Comparison of ENCODE assay signal across 25 cellular contexts in the genomic region with DNA sequence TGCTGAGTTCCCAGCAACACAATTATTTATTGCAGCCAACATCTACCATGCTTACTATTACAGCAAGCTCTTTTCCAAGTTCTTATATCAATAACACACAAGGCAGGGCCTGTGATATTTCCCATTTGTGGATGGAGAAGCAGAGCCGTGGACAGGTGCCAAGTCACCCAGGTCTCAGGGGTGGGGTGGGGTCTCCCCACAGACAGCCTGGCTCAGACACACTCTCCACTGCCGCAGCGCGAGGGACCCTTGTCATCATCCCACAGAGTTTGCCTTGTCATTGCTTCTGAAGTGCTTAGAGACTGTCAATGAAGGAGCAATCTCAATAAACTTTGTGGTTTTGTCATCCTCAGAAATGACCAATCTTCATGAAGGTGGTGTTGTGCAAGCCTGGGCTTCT.
DNase-seq lines count a peak whose midpoint lies in the region; ATAC-seq, FAIRE-seq and TF ChIP-seq lines count a peak whose summit lies in the region.
"Had no signal": no experiment of that assay in that cellular context is flagged by ENCODE, and none has a peak within 500 bp of the region (broad histone marks: within the 10 kb centered on the region; RNA-seq: fewer than 3 reads in every experiment).

No MANE protein-coding gene starts in this region.

- H3F3A ChIP-seq in GM23338 (replicated peaks; ENCODE audit: low read depth) = no peaks in the 10 kb centered on the region

- H3K4me1 Mint-ChIP-seq in GM23338 = peaks cover 53% of the 10 kb centered on the region
- H3K4me1 Mint-ChIP-seq: CD8-positive, alpha-beta memory T cell had no signal

- FAIRE-seq in HTR-8/SVneo (lab: Jason Lieb, UNC) = no peak
- FAIRE-seq: H1, HepG2 had no signal

- H3K4me1 ChIP-seq in GM23338 (ENCODE audit: insufficient read depth) = peaks cover 36% of the 10 kb centered on the region
- H3K4me1 ChIP-seq in ascending aorta = peaks cover 13 to 69% of the 10 kb centered on the region in 2 donors
- H3K4me1 ChIP-seq in prostate gland (replicated peaks) = no peaks in the 10 kb centered on the region
- H3K4me1 ChIP-seq in vagina = peaks cover 18% of the 10 kb centered on the region

- H3K27ac Mint-ChIP-seq in GM23338 = peak overlapping the region; percentile 37
- H3K27ac Mint-ChIP-seq: B cell; CD8-positive, alpha-beta memory T cell; HFFc6 had no signal

- H3K27me3 Mint-ChIP-seq in GM23338 (ENCODE audit: insufficient read depth, low read depth, poor library complexity) = peaks cover 5% of the 10 kb centered on the region

- no peaks in the 10 kb centered on the region for H3K79me2 ChIP-seq in GM23338 (replicated peaks; ENCODE audit: insufficient read depth)

- DNase-seq in AML-193 (lab: John Stamatoyannopoulos, UW) (peak; percentile 42 to 51), GM23338 (ENCODE audit: low spot score) (no peak), ascending aorta (ENCODE audit: low spot score in 2 of 2) (no peak), prostate gland (ENCODE audit: low spot score) (no peak), NCI-H526 treated with DMSO at 0.1 percent for 48 hours (lab: John Stamatoyannopoulos, UW) (no peak), HTR-8/SVneo (ENCODE audit: insufficient read length, low spot score) (no peak), vagina (ENCODE audit: extremely low spot score in 2 of 2) (no peak), T-helper 9 cell (no peak)
- DNase-seq: ACHN; CD8-positive, alpha-beta memory T cell; DND-41; GDM1; HFFc6; MM.1S; NCI-H1436; NCI-H2081 treated with DMSO at 0.1 percent for 48 hours; NCI-H2227 treated with DMSO at 0.1 percent for 48 hours; NCI-H69; SK-N-SH had no signal

- no peaks in the 10 kb centered on the region for H4K20me1 ChIP-seq in GM23338 (replicated peaks; ENCODE audit: insufficient read depth)

- 84% methylated on average over 4 of the region's 4 CpGs for WGBS in prostate gland

- no peaks in the 10 kb centered on the region for H3K9me3 ChIP-seq in ascending aorta
- H3K9me3 ChIP-seq in prostate gland = no peaks in the 10 kb centered on the region
- H3K9me3 ChIP-seq in vagina = no peaks in the 10 kb centered on the region
- H3K9me3 ChIP-seq: SK-N-SH had no signal

- H3K27me3 ChIP-seq in GM23338 (ENCODE audit: insufficient read depth) = no peaks in the 10 kb centered on the region
- no peaks in the 10 kb centered on the region for H3K27me3 ChIP-seq in ascending aorta
- H3K27me3 ChIP-seq in prostate gland (replicated peaks; ENCODE audit: insufficient read depth) = no peaks in the 10 kb centered on the region
- no peaks in the 10 kb centered on the region for H3K27me3 ChIP-seq in vagina

- ATAC-seq in GM23338 = no peak
- ATAC-seq: HepG2, Panc1, Right ventricle myocardium inferior had no signal

- H3K36me3 ChIP-seq in GM23338 (ENCODE audit: insufficient read depth) (no peaks in the 10 kb centered on the region), ascending aorta (no peaks in the 10 kb centered on the region), prostate gland (no peaks in the 10 kb centered on the region), vagina (no peaks in the 10 kb centered on the region)

- no peak overlapping the region for H3K27ac ChIP-seq in GM23338 (ENCODE audit: low read depth)
- H3K27ac ChIP-seq in ascending aorta = peak overlapping the region; percentile 81 to 90
- peak overlapping the region; percentile 45 to 62 for H3K27ac ChIP-seq in prostate gland
- no peak overlapping the region for H3K27ac ChIP-seq in vagina
- H3K27ac ChIP-seq: KMS-11 had no signal

- no peak overlapping the region for H3K4me3 ChIP-seq in GM23338
- no peak overlapping the region for H3K4me3 ChIP-seq in ascending aorta
- no peak overlapping the region for H3K4me3 ChIP-seq in prostate gland
- no peak overlapping the region for H3K4me3 ChIP-seq in vagina

- no peak overlapping the region for H3K4me2 ChIP-seq in GM23338
- H3K4me2 ChIP-seq: KMS-11, SK-N-SH had no signal

- TF ChIP-seq CTCF in GM23338 (conservative IDR thresholded peaks at IDR 0.05; ENCODE audit: low read depth in 2 of 2) = no peak
- no peak for TF ChIP-seq CTCF in ascending aorta (IDR thresholded peaks at IDR 0.05)
- no peak for TF ChIP-seq CTCF in prostate gland (IDR thresholded peaks at IDR 0.05)
- TF ChIP-seq CTCF in vagina (IDR thresholded peaks at IDR 0.05) = no peak

- no peak for TF ChIP-seq POLR2A in prostate gland (IDR thresholded peaks at IDR 0.05)
- no peak for TF ChIP-seq POLR2A in vagina (IDR thresholded peaks at IDR 0.05)

- intact Hi-C loops in ascending aorta (cut with DNase I) (loop anchor here (5.0 kb wide), 2 partner anchors 34 to 291 kb away; no protein-coding TSS in a partner anchor), prostate gland (cut with DNase I) (loop anchor here (5.0 kb wide), 2 partner anchors 41 to 84 kb away; no protein-coding TSS in a partner anchor), vagina (cut with DNase I) (no loop called here)

- no peak overlapping the region for H2AFZ ChIP-seq in GM23338

- peaks cover 29% of the 10 kb centered on the region for H3K36me3 Mint-ChIP-seq in GM23338 (ENCODE audit: low read depth)
- H3K36me3 Mint-ChIP-seq: CD8-positive, alpha-beta memory T cell had no signal

- no peaks in the 10 kb centered on the region for H3K9me2 ChIP-seq in GM23338 (ENCODE audit: insufficient read depth)
- H3K9me2 ChIP-seq: SK-N-SH had no signal

- no peak overlapping the region for H3K4me3 Mint-ChIP-seq in GM23338
- H3K4me3 Mint-ChIP-seq: B cell; CD8-positive, alpha-beta memory T cell; HFFc6 had no signal

- 0 out of 3 replicates have a peak, but pooled peaks cover 3% of the 10 kb centered on the region for H3K9me3 Mint-ChIP-seq in GM23338
- H3K9me3 Mint-ChIP-seq: HFFc6 had no signal

TF ChIP-seq in GM23338, 12 proteins besides CTCF, POLR2A, EP300 and RAD21 (continues in another document):
- TF ChIP-seq EZH2 (IDR thresholded peaks at IDR 0.05; ENCODE audit: low read depth, unreplicated experiment) = no peak
- TF ChIP-seq ZNF114 (CRISPR knock-in tag; IDR thresholded peaks at IDR 0.05) = no peak
- TF ChIP-seq JUNB (IDR thresholded peaks at IDR 0.05; ENCODE audit: unreplicated experiment) = no peak
- no peak for TF ChIP-seq CREB1 (CRISPR knock-in tag; IDR thresholded peaks at IDR 0.05; ENCODE audit: low read depth)
- TF ChIP-seq NANOG (IDR thresholded peaks at IDR 0.05; ENCODE audit: borderline replicate concordance) = no peak
- TF ChIP-seq POLR2AphosphoS5 (IDR thresholded peaks at IDR 0.05; ENCODE audit: low read depth) = no peak
- no peak for TF ChIP-seq STAT1 (IDR thresholded peaks at IDR 0.05; ENCODE audit: unreplicated experiment)
- TF ChIP-seq, protein P1, sequence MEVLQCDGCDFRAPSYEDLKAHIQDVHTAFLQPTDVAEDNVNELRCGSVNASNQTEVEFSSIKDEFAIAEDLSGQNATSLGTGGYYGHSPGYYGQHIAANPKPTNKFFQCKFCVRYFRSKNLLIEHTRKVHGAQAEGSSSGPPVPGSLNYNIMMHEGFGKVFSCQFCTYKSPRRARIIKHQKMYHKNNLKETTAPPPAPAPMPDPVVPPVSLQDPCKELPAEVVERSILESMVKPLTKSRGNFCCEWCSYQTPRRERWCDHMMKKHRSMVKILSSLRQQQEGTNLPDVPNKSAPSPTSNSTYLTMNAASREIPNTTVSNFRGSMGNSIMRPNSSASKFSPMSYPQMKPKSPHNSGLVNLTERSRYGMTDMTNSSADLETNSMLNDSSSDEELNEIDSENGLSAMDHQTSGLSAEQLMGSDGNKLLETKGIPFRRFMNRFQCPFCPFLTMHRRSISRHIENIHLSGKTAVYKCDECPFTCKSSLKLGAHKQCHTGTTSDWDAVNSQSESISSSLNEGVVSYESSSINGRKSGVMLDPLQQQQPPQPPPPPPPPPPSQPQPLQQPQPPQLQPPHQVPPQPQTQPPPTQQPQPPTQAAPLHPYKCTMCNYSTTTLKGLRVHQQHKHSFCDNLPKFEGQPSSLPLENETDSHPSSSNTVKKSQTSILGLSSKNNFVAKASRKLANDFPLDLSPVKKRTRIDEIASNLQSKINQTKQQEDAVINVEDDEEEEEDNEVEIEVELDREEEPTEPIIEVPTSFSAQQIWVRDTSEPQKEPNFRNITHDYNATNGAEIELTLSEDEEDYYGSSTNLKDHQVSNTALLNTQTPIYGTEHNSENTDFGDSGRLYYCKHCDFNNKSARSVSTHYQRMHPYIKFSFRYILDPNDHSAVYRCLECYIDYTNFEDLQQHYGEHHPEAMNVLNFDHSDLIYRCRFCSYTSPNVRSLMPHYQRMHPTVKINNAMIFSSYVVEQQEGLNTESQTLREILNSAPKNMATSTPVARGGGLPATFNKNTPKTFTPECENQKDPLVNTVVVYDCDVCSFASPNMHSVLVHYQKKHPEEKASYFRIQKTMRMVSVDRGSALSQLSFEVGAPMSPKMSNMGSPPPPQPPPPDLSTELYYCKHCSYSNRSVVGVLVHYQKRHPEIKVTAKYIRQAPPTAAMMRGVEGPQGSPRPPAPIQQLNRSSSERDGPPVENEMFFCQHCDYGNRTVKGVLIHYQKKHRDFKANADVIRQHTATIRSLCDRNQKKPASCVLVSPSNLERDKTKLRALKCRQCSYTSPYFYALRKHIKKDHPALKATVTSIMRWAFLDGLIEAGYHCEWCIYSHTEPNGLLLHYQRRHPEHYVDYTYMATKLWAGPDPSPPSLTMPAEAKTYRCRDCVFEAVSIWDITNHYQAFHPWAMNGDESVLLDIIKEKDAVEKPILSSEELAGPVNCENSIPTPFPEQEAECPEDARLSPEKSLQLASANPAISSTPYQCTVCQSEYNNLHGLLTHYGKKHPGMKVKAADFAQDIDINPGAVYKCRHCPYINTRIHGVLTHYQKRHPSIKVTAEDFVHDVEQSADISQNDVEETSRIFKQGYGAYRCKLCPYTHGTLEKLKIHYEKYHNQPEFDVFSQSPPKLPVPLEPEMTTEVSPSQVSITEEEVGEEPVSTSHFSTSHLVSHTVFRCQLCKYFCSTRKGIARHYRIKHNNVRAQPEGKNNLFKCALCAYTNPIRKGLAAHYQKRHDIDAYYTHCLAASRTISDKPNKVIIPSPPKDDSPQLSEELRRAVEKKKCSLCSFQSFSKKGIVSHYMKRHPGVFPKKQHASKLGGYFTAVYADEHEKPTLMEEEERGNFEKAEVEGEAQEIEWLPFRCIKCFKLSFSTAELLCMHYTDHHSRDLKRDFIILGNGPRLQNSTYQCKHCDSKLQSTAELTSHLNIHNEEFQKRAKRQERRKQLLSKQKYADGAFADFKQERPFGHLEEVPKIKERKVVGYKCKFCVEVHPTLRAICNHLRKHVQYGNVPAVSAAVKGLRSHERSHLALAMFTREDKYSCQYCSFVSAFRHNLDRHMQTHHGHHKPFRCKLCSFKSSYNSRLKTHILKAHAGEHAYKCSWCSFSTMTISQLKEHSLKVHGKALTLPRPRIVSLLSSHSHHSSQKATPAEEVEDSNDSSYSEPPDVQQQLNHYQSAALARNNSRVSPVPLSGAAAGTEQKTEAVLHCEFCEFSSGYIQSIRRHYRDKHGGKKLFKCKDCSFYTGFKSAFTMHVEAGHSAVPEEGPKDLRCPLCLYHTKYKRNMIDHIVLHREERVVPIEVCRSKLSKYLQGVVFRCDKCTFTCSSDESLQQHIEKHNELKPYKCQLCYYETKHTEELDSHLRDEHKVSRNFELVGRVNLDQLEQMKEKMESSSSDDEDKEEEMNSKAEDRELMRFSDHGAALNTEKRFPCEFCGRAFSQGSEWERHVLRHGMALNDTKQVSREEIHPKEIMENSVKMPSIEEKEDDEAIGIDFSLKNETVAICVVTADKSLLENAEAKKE (CRISPR knock-in tag; IDR thresholded peaks at IDR 0.05) = no peak
- TF ChIP-seq ZNF331 (CRISPR knock-in tag; IDR thresholded peaks at IDR 0.05; ENCODE audit: low read depth) = no peak
- no peak for TF ChIP-seq EZH2phosphoT487 (IDR thresholded peaks at IDR 0.05; ENCODE audit: unreplicated experiment)

Comparison
In these comparisons a context has a peak if more than half of its experiments do, and no peak if none do; other contexts are left out.
1. DNase-seq: peak in AML-193 (2 of 2); none in GM23338 (single experiment), ascending aorta (0 of 2), prostate gland (single experiment), NCI-H526 treated with DMSO at 0.1 percent for 48 hours (single experiment), HTR-8/SVneo (single experiment), vagina (0 of 2) and T-helper 9 cell (single experiment).
2. H3K27ac ChIP-seq: peak in ascending aorta (2 of 2) and prostate gland (2 of 2); none in GM23338 (single experiment) and vagina (single experiment).